ENCODE assay signal across 11 cellular contexts in the genomic region with DNA sequence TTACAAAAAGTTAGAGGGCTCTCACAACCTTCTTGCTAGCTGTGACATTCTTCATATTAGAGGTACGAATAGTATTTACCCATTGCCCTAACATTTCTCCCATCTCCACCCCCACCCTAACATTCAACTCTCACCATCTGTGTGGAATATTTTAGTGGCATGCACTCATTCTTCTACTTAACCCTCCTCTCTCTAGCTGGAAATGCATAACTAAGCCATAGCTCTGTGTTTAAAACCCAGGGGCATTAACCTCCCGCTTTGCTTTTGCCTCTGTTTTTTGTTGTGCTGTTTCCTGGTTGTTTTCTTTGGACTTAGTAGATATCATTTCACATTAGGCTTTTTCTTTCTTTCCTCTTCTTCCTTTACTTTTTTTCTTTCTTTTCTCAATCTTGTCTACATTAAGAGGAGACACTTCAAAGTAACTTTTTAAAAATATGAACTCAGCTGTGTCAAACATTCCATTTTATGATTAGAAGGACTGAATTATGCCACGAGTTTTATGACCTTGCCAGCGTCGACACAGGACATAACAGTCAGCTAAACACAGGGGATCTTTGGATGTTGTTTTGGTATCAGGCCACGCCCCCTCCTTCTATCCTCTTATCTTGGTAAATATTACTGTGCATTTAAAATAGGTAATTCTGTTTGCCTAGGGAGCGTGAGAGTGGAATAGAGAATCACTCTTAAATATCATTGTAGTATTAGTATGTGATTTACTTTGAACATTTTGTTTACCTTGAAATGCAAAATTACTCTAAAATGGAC.
A peak's percentile ranks its signal among the peaks of the same experiment; 100 is the strongest.
DNase-seq lines count a peak whose midpoint lies in the region; ATAC-seq and TF ChIP-seq lines count a peak whose summit lies in the region.
"Had no signal": no experiment of that assay in that cellular context is flagged by ENCODE, and none has a peak within 500 bp of the region (broad histone marks: within the 10 kb centered on the region; RNA-seq: fewer than 3 reads in every experiment).

No MANE protein-coding gene starts in this region.

- H3K27me3 ChIP-seq in uterus (no peaks in the 10 kb centered on the region), tibial nerve (no peaks in the 10 kb centered on the region)

- peak; percentile 3 to 69 (median 62) for DNase-seq in NCI-H1417 (lab: John Stamatoyannopoulos, UW)
- DNase-seq in NCI-H1417 treated with DMSO at 0.1 percent for 48 hours (lab: John Stamatoyannopoulos, UW): no peak
- peak; percentile 15 for DNase-seq in medulla oblongata (ENCODE audit: extremely low spot score)
- no peak for DNase-seq in uterus
- no peak for DNase-seq in tibial nerve (ENCODE audit: low spot score in 2 of 2)
- DNase-seq in stimulated activated CD4-positive, alpha-beta T cell treated with anti-CD3 and anti-CD28 coated beads, Interleukin-4, amount 100 ng/mL, for 4 hours: no peak
- DNase-seq: 8988T; activated CD8-positive, alpha-beta T cell treated with anti-CD3 and anti-CD28 coated beads for 36 hours had no signal

- no peaks in the 10 kb centered on the region for H3K27me3 Mint-ChIP-seq in brain

- H3K27ac ChIP-seq in uterus (peak overlapping the region in 1 of 2 donors; percentile 75), tibial nerve (no peak overlapping the region)

- intact Hi-C loops in uterus (cut with DNase I; ENCODE audit: low total_unique reads): no loop called here

- peaks cover 0 to 5% of the 10 kb centered on the region in 2 donors for H3K4me1 ChIP-seq in uterus
- peaks cover 0 to 18% (median 6%) of the 10 kb centered on the region in 4 donors for H3K4me1 ChIP-seq in tibial nerve

- H3K9me3 Mint-ChIP-seq in brain: peaks cover 0 to 2% (median 0%) of the 10 kb centered on the region in 5 experiments
- H3K9me3 Mint-ChIP-seq: activated CD8-positive, alpha-beta T cell treated with anti-CD3 and anti-CD28 coated beads for 36 hours; stimulated activated naive CD8-positive, alpha-beta T cell treated with anti-CD3 and anti-CD28 coated beads, Interleukin-15, Interleukin-2, amounts not matched to agents 100 ng/mL and 50 ng/mL, for 24 hours had no signal

- H3K36me3 ChIP-seq in uterus (no peaks in the 10 kb centered on the region), tibial nerve (no peaks in the 10 kb centered on the region)

- H3K36me3 Mint-ChIP-seq in brain: no peaks in the 10 kb centered on the region

- no peak for ATAC-seq in HG03135 (IDR thresholded peaks at IDR 0.05; ENCODE audit: unreplicated experiment)
- ATAC-seq: activated CD8-positive, alpha-beta T cell treated with anti-CD3 and anti-CD28 coated beads for 36 hours had no signal

- H3K9me3 ChIP-seq in uterus: no peaks in the 10 kb centered on the region
- H3K9me3 ChIP-seq in tibial nerve: no peaks in the 10 kb centered on the region

- peaks cover 54% of the 10 kb centered on the region for H3K4me1 Mint-ChIP-seq in brain

- no peak for TF ChIP-seq CTCF in brain (conservative IDR thresholded peaks at IDR 0.05)
- TF ChIP-seq CTCF in uterus (IDR thresholded peaks at IDR 0.05): no peak
- no peak for TF ChIP-seq CTCF in tibial nerve (IDR thresholded peaks at IDR 0.05)

- H3K4me3 ChIP-seq in uterus (peak overlapping the region; percentile 3 to 10), tibial nerve (peak overlapping the region in 1 of 4 donors; percentile 9)

- WGBS in tibial nerve, 2 donors: 34 to 42% methylated on average over 7 of the region's 7 CpGs

- H3K27ac Mint-ChIP-seq in brain: peak overlapping the region; percentile 33 to 85 (median 72)
- H3K27ac Mint-ChIP-seq: activated CD8-positive, alpha-beta T cell treated with anti-CD3 and anti-CD28 coated beads for 36 hours; stimulated activated naive CD8-positive, alpha-beta T cell treated with anti-CD3 and anti-CD28 coated beads, Interleukin-15, Interleukin-2, amounts not matched to agents 100 ng/mL and 50 ng/mL, for 24 hours had no signal

- peak overlapping the region; percentile 45 to 87 (median 73) for H3K4me3 Mint-ChIP-seq in brain
- H3K4me3 Mint-ChIP-seq: activated CD8-positive, alpha-beta T cell treated with anti-CD3 and anti-CD28 coated beads for 36 hours; stimulated activated naive CD8-positive, alpha-beta T cell treated with anti-CD3 and anti-CD28 coated beads, Interleukin-15, Interleukin-2, amounts not matched to agents 100 ng/mL and 50 ng/mL, for 24 hours had no signal

- no peak for TF ChIP-seq POLR2A in uterus (IDR thresholded peaks at IDR 0.05)
- TF ChIP-seq POLR2A in tibial nerve (IDR thresholded peaks at IDR 0.05): no peak

- TF ChIP-seq EP300 in tibial nerve (IDR thresholded peaks at IDR 0.05): no peak

Comparison
In these comparisons a context has a peak if more than half of its experiments do, and no peak if none do; other contexts are left out.
1. DNase-seq: peak in NCI-H1417 (3 of 3) and medulla oblongata (single experiment); none in NCI-H1417 treated with DMSO at 0.1 percent for 48 hours (single experiment), uterus (0 of 2), tibial nerve (0 of 2) and stimulated activated CD4-positive, alpha-beta T cell treated with anti-CD3 and anti-CD28 coated beads, Interleukin-4, amount 100 ng/mL, for 4 hours (0 of 2).